In genomic region chr3:159112724-159113123, GRCh38 we compare ENCODE assay signal across 18 cellular contexts. TPM values are rescaled to one million over a fixed set of nuclear protein-coding genes. Genes with fewer than 3 reads are reported as not detected.
DNase-seq lines count a peak whose midpoint lies in the region; ATAC-seq and TF ChIP-seq lines count a peak whose summit lies in the region.
"Had no signal": no experiment of that assay in that cellular context is flagged by ENCODE, and none has a peak within 500 bp of the region (broad histone marks: within the 10 kb centered on the region; RNA-seq: fewer than 3 reads in every experiment).

No MANE protein-coding gene starts in this region.

- H3K4me2 ChIP-seq in GM23338 (no peak overlapping the region), osteoblast (ENCODE audit: insufficient read depth, low read length) (no peak overlapping the region)
- H3K4me2 ChIP-seq: A549 had no signal

- H3K27me3 Mint-ChIP-seq in GM23338 (ENCODE audit: insufficient read depth, low read depth, poor library complexity) (peaks cover 2% of the 10 kb centered on the region), osteocyte (ENCODE audit: unreplicated experiment) (peaks cover 3% of the 10 kb centered on the region)
- no peaks in the 10 kb centered on the region for H3K27me3 Mint-ChIP-seq in activated CD4-positive, alpha-beta memory T cell treated with anti-CD3 and anti-CD28 coated beads for 36 hours
- H3K27me3 Mint-ChIP-seq: CD4-positive, CD25-positive, alpha-beta regulatory T cell had no signal

- H3K9me3 ChIP-seq in osteoblast (ENCODE audit: low read depth, low read length), result no peaks in the 10 kb centered on the region
- H3K9me3 ChIP-seq: A549, BE2C had no signal

- intact Hi-C loops in activated CD4-positive, alpha-beta memory T cell treated with anti-CD3 and anti-CD28 coated beads for 36 hours (cut with micrococcal nuclease), result no loop called here

- H3K27ac ChIP-seq in GM23338 (ENCODE audit: low read depth), result no peak overlapping the region
- no peak overlapping the region for H3K27ac ChIP-seq in osteoblast (ENCODE audit: low read depth, low read length)
- H3K27ac ChIP-seq: A549, GM23248 had no signal

- no peaks in the 10 kb centered on the region for H3K79me2 ChIP-seq in GM23338 (replicated peaks; ENCODE audit: insufficient read depth)
- H3K79me2 ChIP-seq in osteoblast (ENCODE audit: insufficient read depth, low read length), result no peaks in the 10 kb centered on the region

- H3K27ac Mint-ChIP-seq in GM23338 (no peak overlapping the region), osteocyte (ENCODE audit: unreplicated experiment) (no peak overlapping the region)
- no peak overlapping the region for H3K27ac Mint-ChIP-seq in activated CD4-positive, alpha-beta memory T cell treated with anti-CD3 and anti-CD28 coated beads for 36 hours
- H3K27ac Mint-ChIP-seq: CD4-positive, CD25-positive, alpha-beta regulatory T cell had no signal

- H3K4me3 Mint-ChIP-seq in GM23338 (no peak overlapping the region), osteocyte (ENCODE audit: unreplicated experiment) (no peak overlapping the region)
- H3K4me3 Mint-ChIP-seq in activated CD4-positive, alpha-beta memory T cell treated with anti-CD3 and anti-CD28 coated beads for 36 hours, result no peak overlapping the region
- H3K4me3 Mint-ChIP-seq: CD4-positive, CD25-positive, alpha-beta regulatory T cell had no signal

- TF ChIP-seq CTCF in GM23338 (conservative IDR thresholded peaks at IDR 0.05; ENCODE audit: low read depth in 2 of 2) (peak; percentile 28 to 49; a peak in 3 of 4 replicates), osteoblast (IDR thresholded peaks at IDR 0.05; ENCODE audit: extremely low read depth, low read depth, low read length) (peak; percentile 14), osteocyte (IDR thresholded peaks at IDR 0.05) (no peak)

- H3K36me3 ChIP-seq in GM23338 (ENCODE audit: insufficient read depth) (no peaks in the 10 kb centered on the region), osteoblast (ENCODE audit: insufficient read depth, low read length) (no peaks in the 10 kb centered on the region)
- H3K36me3 ChIP-seq: BE2C had no signal

- H3K4me3 ChIP-seq in GM23338 (no peak overlapping the region), osteoblast (ENCODE audit: insufficient read depth, low read length) (no peak overlapping the region)
- H3K4me3 ChIP-seq: A549, GM23248 had no signal

- H3K9me3 Mint-ChIP-seq in GM23338 (no peaks in the 10 kb centered on the region), osteocyte (ENCODE audit: unreplicated experiment) (no peaks in the 10 kb centered on the region)
- no peaks in the 10 kb centered on the region for H3K9me3 Mint-ChIP-seq in activated CD4-positive, alpha-beta memory T cell treated with anti-CD3 and anti-CD28 coated beads for 36 hours

- H3K27me3 ChIP-seq in GM23338 (ENCODE audit: insufficient read depth) (no peaks in the 10 kb centered on the region), osteoblast (ENCODE audit: insufficient read depth, low read length) (no peaks in the 10 kb centered on the region)
- H3K27me3 ChIP-seq: BE2C had no signal

- no peak for ATAC-seq in GM23338
- no peak for ATAC-seq in GM19023 (IDR thresholded peaks at IDR 0.05; ENCODE audit: unreplicated experiment)
- ATAC-seq: A549 had no signal

- H3K4me1 ChIP-seq in GM23338 (ENCODE audit: insufficient read depth), result no peaks in the 10 kb centered on the region
- no peaks in the 10 kb centered on the region for H3K4me1 ChIP-seq in osteoblast (ENCODE audit: insufficient read depth, low read length)
- H3K4me1 ChIP-seq: A549, BE2C had no signal

- H2AFZ ChIP-seq in GM23338 (no peak overlapping the region), osteoblast (ENCODE audit: low read length) (no peak overlapping the region)
- H2AFZ ChIP-seq: GM23248 had no signal

- CTCF ChIA-PET in activated CD4-positive, alpha-beta memory T cell treated with anti-CD3 and anti-CD28 coated beads for 36 hours (lab: Charles Lee), result interaction anchor here (0.5 kb wide), 1 partner anchor 16 kb away, joined by 3 read pairs; no protein-coding TSS in a partner anchor

- 0 out of 2 replicates have a peak, but pooled peaks cover 13% of the 10 kb centered on the region for H3K9me2 ChIP-seq in GM23338 (ENCODE audit: insufficient read depth)

- H3K36me3 Mint-ChIP-seq in GM23338 (ENCODE audit: low read depth), result no peaks in the 10 kb centered on the region
- no peaks in the 10 kb centered on the region for H3K36me3 Mint-ChIP-seq in activated CD4-positive, alpha-beta memory T cell treated with anti-CD3 and anti-CD28 coated beads for 36 hours
- H3K36me3 Mint-ChIP-seq in osteocyte (ENCODE audit: unreplicated experiment), result no peaks in the 10 kb centered on the region
- H3K36me3 Mint-ChIP-seq: CD4-positive, CD25-positive, alpha-beta regulatory T cell had no signal

- POLR2A ChIA-PET in activated CD4-positive, alpha-beta memory T cell treated with anti-CD3 and anti-CD28 coated beads for 36 hours (lab: Charles Lee), result no interaction called here

- H3K4me1 Mint-ChIP-seq in GM23338 (no peaks in the 10 kb centered on the region), osteocyte (ENCODE audit: unreplicated experiment) (no peaks in the 10 kb centered on the region)
- no peaks in the 10 kb centered on the region for H3K4me1 Mint-ChIP-seq in activated CD4-positive, alpha-beta memory T cell treated with anti-CD3 and anti-CD28 coated beads for 36 hours (ENCODE audit: low read depth)
- H3K4me1 Mint-ChIP-seq: CD4-positive, CD25-positive, alpha-beta regulatory T cell had no signal

- no peaks in the 10 kb centered on the region for H3F3A ChIP-seq in GM23338 (replicated peaks; ENCODE audit: low read depth)

- H4K20me1 ChIP-seq in GM23338 (replicated peaks; ENCODE audit: insufficient read depth) (no peaks in the 10 kb centered on the region), osteoblast (ENCODE audit: insufficient read depth, low read length) (no peaks in the 10 kb centered on the region)

- peak; percentile 6 for DNase-seq in GM23338 (ENCODE audit: low spot score)
- peak; percentile 53 for DNase-seq in RPMI7951 (ENCODE audit: low read depth)
- DNase-seq in iPS-NIHi7 (ENCODE audit: extremely low spot score), result peak; percentile 17
- peak; percentile 23 for DNase-seq in osteoblast (ENCODE audit: insufficient read length, low spot score, missing footprints)
- DNase-seq in activated CD4-positive, alpha-beta memory T cell treated with anti-CD3 and anti-CD28 coated beads for 36 hours, result no peak
- DNase-seq in osteocyte (ENCODE audit: extremely low spot score, unreplicated experiment), result no peak
- no peak for DNase-seq in cerebellar cortex (ENCODE audit: low spot score)
- DNase-seq: BE2C; CD4-positive, CD25-positive, alpha-beta regulatory T cell; DMS53; GF-D8; GM23248; HCEC 1CT; IMR-90; KBM-7 had no signal

TF ChIP-seq in GM23338, 12 proteins besides CTCF, POLR2A, EP300 and RAD21 (continues in another document):
- TF ChIP-seq NANOG (IDR thresholded peaks at IDR 0.05; ENCODE audit: borderline replicate concordance) (no peak), CREB1 (CRISPR knock-in tag; IDR thresholded peaks at IDR 0.05; ENCODE audit: low read depth) (no peak), EZH2 (IDR thresholded peaks at IDR 0.05; ENCODE audit: low read depth, unreplicated experiment) (no peak), REST (IDR thresholded peaks at IDR 0.05; ENCODE audit: unreplicated experiment) (no peak), ZNF114 (CRISPR knock-in tag; IDR thresholded peaks at IDR 0.05) (no peak), STAT1 (IDR thresholded peaks at IDR 0.05; ENCODE audit: unreplicated experiment) (no peak), JUNB (IDR thresholded peaks at IDR 0.05; ENCODE audit: unreplicated experiment) (no peak), POLR2AphosphoS5 (IDR thresholded peaks at IDR 0.05; ENCODE audit: low read depth) (no peak)

RNA-seq across cellular contexts. Expression of gene IQCJ, which starts 43.6 kb away (rescaled TPM):
- total RNA-seq in GM23338 (2014; rRNA removed; shearing (Covaris generic)), result 0.12 TPM in 1 of 2 replicates, not detected in the other
- not detected in 2 replicates for polyA plus RNA-seq in GM23338 (2016; fragmentation: Nextera tagmentation; extraction: Ambion mirVana)
- 6.4 and 8.7 TPM in 2 replicates for total RNA-seq in RPMI7951 (2014; rRNA removed; shearing (Covaris generic))
- total RNA-seq in osteoblast (under 0.01 TPM in 1 of 2 replicates, not detected in the other), osteocyte (not detected in 2 replicates)
- total RNA-seq in activated CD4-positive, alpha-beta memory T cell treated with anti-CD3 and anti-CD28 coated beads for 36 hours, result not detected
- total RNA-seq: CD4-positive, CD25-positive, alpha-beta regulatory T cell; GM23248; IMR-90 had no signal
- polyA plus RNA-seq: A549; AG04450; CD4-positive, CD25-positive, alpha-beta regulatory T cell; GM23248; IMR-90 had no signal

Comparison
In these comparisons a context has a peak if more than half of its experiments do, and no peak if none do; other contexts are left out.
1. DNase-seq: peak in GM23338 (single experiment), RPMI7951 (single experiment), iPS-NIHi7 (single experiment) and osteoblast (single experiment); none in activated CD4-positive, alpha-beta memory T cell treated with anti-CD3 and anti-CD28 coated beads for 36 hours (single experiment), osteocyte (single experiment) and cerebellar cortex (single experiment).